In genomic region chr10:71268751-71269150, GRCh38 we compare ENCODE assay signal across 16 cellular contexts. TPM values are rescaled to one million over a fixed set of nuclear protein-coding genes. Genes with fewer than 3 reads are reported as not detected.
DNase-seq lines count a peak whose midpoint lies in the region; ATAC-seq and TF ChIP-seq lines count a peak whose summit lies in the region.
"Had no signal": no experiment of that assay in that cellular context is flagged by ENCODE, and none has a peak within 500 bp of the region (broad histone marks: within the 10 kb centered on the region; RNA-seq: fewer than 3 reads in every experiment).

No MANE protein-coding gene starts in this region.

- H3K4me3 ChIP-seq in BLaER1, result no peak overlapping the region
- no peak overlapping the region for H3K4me3 ChIP-seq in right lobe of liver
- H3K4me3 ChIP-seq: GM12878, transverse colon had no signal

- H3K9me3 ChIP-seq in BLaER1, result no peaks in the 10 kb centered on the region
- H3K9me3 ChIP-seq in right lobe of liver, result no peaks in the 10 kb centered on the region
- H3K9me3 ChIP-seq: transverse colon had no signal

- H3K4me1 ChIP-seq in BLaER1 (peaks cover 71% of the 10 kb centered on the region), right lobe of liver (peaks cover 0 to 5% (median 0%) of the 10 kb centered on the region in 4 donors)

- H3K27me3 ChIP-seq in BLaER1, result no peaks in the 10 kb centered on the region
- no peaks in the 10 kb centered on the region for H3K27me3 ChIP-seq in right lobe of liver
- H3K27me3 ChIP-seq: transverse colon had no signal

- H3K36me3 ChIP-seq in BLaER1 (no peaks in the 10 kb centered on the region), right lobe of liver (no peaks in the 10 kb centered on the region)
- H3K36me3 ChIP-seq: transverse colon had no signal

- intact Hi-C loops in right lobe of liver (cut with DNase I), result no loop called here

- no peaks in the 10 kb centered on the region for H4K20me1 ChIP-seq in BLaER1

- H3K27me3 Mint-ChIP-seq in glutamatergic neuron (ENCODE audit: unreplicated experiment), result peaks cover 19% of the 10 kb centered on the region
- H3K27me3 Mint-ChIP-seq in neural crest cell (ENCODE audit: low read depth), result peaks cover 7% of the 10 kb centered on the region
- H3K27me3 Mint-ChIP-seq: activated CD4-positive, alpha-beta T cell treated with anti-CD3 and anti-CD28 coated beads, Interleukin-2, amount 10 ng/mL, durations not matched to agents 24 days and 14 days had no signal

- peaks cover 12% of the 10 kb centered on the region for H3K9me3 Mint-ChIP-seq in glutamatergic neuron (ENCODE audit: unreplicated experiment)
- H3K9me3 Mint-ChIP-seq in neural crest cell, result no peaks in the 10 kb centered on the region
- H3K9me3 Mint-ChIP-seq: activated CD4-positive, alpha-beta T cell treated with anti-CD3 and anti-CD28 coated beads, Interleukin-2, amount 10 ng/mL, durations not matched to agents 24 days and 14 days had no signal

- H3K4me1 Mint-ChIP-seq in glutamatergic neuron (ENCODE audit: low read depth, unreplicated experiment) (peaks cover 45% of the 10 kb centered on the region), neural crest cell (peaks cover 19% of the 10 kb centered on the region)

- no peaks in the 10 kb centered on the region for H3K36me3 Mint-ChIP-seq in glutamatergic neuron (ENCODE audit: unreplicated experiment)
- H3K36me3 Mint-ChIP-seq in neural crest cell (ENCODE audit: low read depth), result no peaks in the 10 kb centered on the region

- TF ChIP-seq CTCF in glutamatergic neuron (IDR thresholded peaks at IDR 0.05; ENCODE audit: partially characterized antibody, unreplicated experiment), result no peak
- TF ChIP-seq CTCF in neural crest cell (conservative IDR thresholded peaks at IDR 0.05), result peak; percentile 1
- TF ChIP-seq CTCF in right lobe of liver (IDR thresholded peaks at IDR 0.05), result no peak

- no peak overlapping the region for H3K4me2 ChIP-seq in BLaER1

- H3K9ac ChIP-seq in BLaER1, result no peak overlapping the region

- DNase-seq in glutamatergic neuron (no peak), neural crest cell (ENCODE audit: low read depth, low spot score) (no peak), globus pallidus (ENCODE audit: low spot score) (no peak), NCI-H526 treated with DMSO at 0.1 percent for 48 hours (lab: John Stamatoyannopoulos, UW) (no peak), right lobe of liver (no peak)
- DNase-seq: activated CD4-positive, alpha-beta T cell treated with anti-CD3 and anti-CD28 coated beads, Interleukin-2, amount 10 ng/mL, durations not matched to agents 24 days and 14 days; DMS79; MM.1S; NCI-H2171 treated with DMSO at 0.1 percent for 48 hours; T-helper 2 cell; transverse colon had no signal

- peak; percentile 3; the same call in 2 of the 3 replicates for ATAC-seq in SK-N-SH treated with all-trans-retinoic acid at 6 μM for 48 hours
- no peak for ATAC-seq in GM18505 (IDR thresholded peaks at IDR 0.05; ENCODE audit: unreplicated experiment)
- no peak for ATAC-seq in right lobe of liver
- ATAC-seq: GM12878 had no signal

- H3K27ac Mint-ChIP-seq in glutamatergic neuron (ENCODE audit: unreplicated experiment) (peak overlapping the region; percentile 54), neural crest cell (ENCODE audit: unreplicated experiment) (no peak overlapping the region)
- H3K27ac Mint-ChIP-seq: activated CD4-positive, alpha-beta T cell treated with anti-CD3 and anti-CD28 coated beads, Interleukin-2, amount 10 ng/mL, durations not matched to agents 24 days and 14 days had no signal

- H3K27ac ChIP-seq in BLaER1 (0 out of 2 replicates have a peak overlapping the region, but pooled peaks have one; percentile 30), right lobe of liver (no peak overlapping the region)
- H3K27ac ChIP-seq: HL-60 had no signal

- 51% methylated on average over 11 of the region's 11 CpGs for WGBS in right lobe of liver (ENCODE audit: insufficient coverage, low coverage, low lambda C conversion rate, missing lambda C conversion rate)

- TF ChIP-seq POLR2A in GM18505 (IDR thresholded peaks at IDR 0.05; ENCODE audit: borderline replicate concordance, extremely low read depth, insufficient read depth, insufficient read length), result no peak
- TF ChIP-seq POLR2A in right lobe of liver (IDR thresholded peaks at IDR 0.05), result no peak

- H3K4me3 Mint-ChIP-seq in glutamatergic neuron (ENCODE audit: unreplicated experiment) (no peak overlapping the region), neural crest cell (no peak overlapping the region)
- H3K4me3 Mint-ChIP-seq: activated CD4-positive, alpha-beta T cell treated with anti-CD3 and anti-CD28 coated beads, Interleukin-2, amount 10 ng/mL, durations not matched to agents 24 days and 14 days had no signal

TF ChIP-seq in SK-N-SH treated with all-trans-retinoic acid at 6 μM for 48 hours, 23 proteins besides CTCF, POLR2A, EP300 and RAD21 (continues in another document):
- no peak for TF ChIP-seq POU6F1 (CRISPR knock-in tag; IDR thresholded peaks at IDR 0.05; ENCODE audit: borderline replicate concordance, low read depth)
- no peak for TF ChIP-seq TCF4 (CRISPR knock-in tag; IDR thresholded peaks at IDR 0.05; ENCODE audit: borderline replicate concordance)
- no peak for TF ChIP-seq ARNTL (CRISPR knock-in tag; IDR thresholded peaks at IDR 0.05; ENCODE audit: borderline replicate concordance, low read depth)
- no peak for TF ChIP-seq GLIS3 (CRISPR knock-in tag; IDR thresholded peaks at IDR 0.05)
- TF ChIP-seq ZFP3 (CRISPR knock-in tag; IDR thresholded peaks at IDR 0.05), result no peak
- no peak for TF ChIP-seq ESRRG (CRISPR knock-in tag; IDR thresholded peaks at IDR 0.05)
- no peak for TF ChIP-seq PATZ1 (CRISPR knock-in tag; IDR thresholded peaks at IDR 0.05; ENCODE audit: borderline replicate concordance)
- TF ChIP-seq, protein P1, sequence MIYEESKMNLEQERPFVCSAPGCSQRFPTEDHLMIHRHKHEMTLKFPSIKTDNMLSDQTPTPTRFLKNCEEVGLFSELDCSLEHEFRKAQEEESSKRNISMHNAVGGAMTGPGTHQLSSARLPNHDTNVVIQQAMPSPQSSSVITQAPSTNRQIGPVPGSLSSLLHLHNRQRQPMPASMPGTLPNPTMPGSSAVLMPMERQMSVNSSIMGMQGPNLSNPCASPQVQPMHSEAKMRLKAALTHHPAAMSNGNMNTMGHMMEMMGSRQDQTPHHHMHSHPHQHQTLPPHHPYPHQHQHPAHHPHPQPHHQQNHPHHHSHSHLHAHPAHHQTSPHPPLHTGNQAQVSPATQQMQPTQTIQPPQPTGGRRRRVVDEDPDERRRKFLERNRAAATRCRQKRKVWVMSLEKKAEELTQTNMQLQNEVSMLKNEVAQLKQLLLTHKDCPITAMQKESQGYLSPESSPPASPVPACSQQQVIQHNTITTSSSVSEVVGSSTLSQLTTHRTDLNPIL (CRISPR knock-in tag; IDR thresholded peaks at IDR 0.05; ENCODE audit: low read depth), result no peak
- no peak for TF ChIP-seq CSDC2 (CRISPR knock-in tag; IDR thresholded peaks at IDR 0.05)
- no peak for TF ChIP-seq ZNF70 (CRISPR knock-in tag; IDR thresholded peaks at IDR 0.05)

RNA-seq across cellular contexts. Expression of gene SLC29A3, which starts 50.3 kb away (rescaled TPM):
- 7.8 TPM for total RNA-seq in glutamatergic neuron (ENCODE audit: unreplicated experiment)
- total RNA-seq in neural crest cell, result 5.3 and 6.0 TPM in 2 replicates
- 10 to 100 TPM in 2 of 6 experiments, 1 to 10 TPM in 4; 5.7 to 17.4 (median 7.7) TPM for total RNA-seq in right lobe of liver

RNA-seq across cellular contexts. Expression of gene UNC5B, which starts 56.4 kb away (rescaled TPM):
- total RNA-seq in glutamatergic neuron (ENCODE audit: unreplicated experiment) (22.6 TPM), neural crest cell (1.3 TPM in 2 replicates), right lobe of liver (1 to 10 TPM; 1.0 to 6.2 (median 2.1) TPM)
